ENCODE assay signal across 15 cellular contexts in genomic region chr5:98624145-98624880, GRCh38.
DNase-seq lines count a peak whose midpoint lies in the region; ATAC-seq and TF ChIP-seq lines count a peak whose summit lies in the region.
"Had no signal": no experiment of that assay in that cellular context is flagged by ENCODE, and none has a peak within 500 bp of the region (broad histone marks: within the 10 kb centered on the region; RNA-seq: fewer than 3 reads in every experiment).

No MANE protein-coding gene starts in this region.

- in situ Hi-C loops in IMR-90 (cut with MboI; ENCODE audit: low sequenced_read_pairs) = no loop called here

- no peaks in the 10 kb centered on the region for H3K79me1 ChIP-seq in IMR-90 (ENCODE audit: low read depth in 1 of 2, low read length in 2 of 2)

- H2BK120ac ChIP-seq in IMR-90 (ENCODE audit: low read depth, low read length) = no peak overlapping the region

- WGBS in IMR-90 (ENCODE audit: extremely low coverage in 2 of 2, insufficient read length in 1 of 2), 2 experiments = 86% methylated on average over 1 of the region's 3 CpGs; no CpG with 5 or more reads in 1 of the 2 experiments

- no peak overlapping the region for H2AK5ac ChIP-seq in IMR-90 (ENCODE audit: low read depth, low read length)

- POLR2A ChIA-PET in IMR-90 (lab: Charles Lee; ENCODE audit: unreplicated experiment) = no interaction called here
- POLR2A ChIA-PET in PC-9 (lab: Charles Lee; ENCODE audit: unreplicated experiment) = no interaction called here
- POLR2A ChIA-PET in activated CD8-positive, alpha-beta T cell treated with anti-CD3 and anti-CD28 coated beads, Interleukin-2, amount 10 ng/mL, durations not matched to agents 7 days and 5 days (lab: Charles Lee) = no interaction called here

- no peak overlapping the region; the same call in 1 of the 2 replicates for H3K18ac ChIP-seq in IMR-90 (ENCODE audit: low read depth, low read length)

- H3K4me2 ChIP-seq in IMR-90 (ENCODE audit: low read depth, low read length) (no peak overlapping the region), PC-9 (no peak overlapping the region)

- H4K20me1 ChIP-seq in IMR-90 (ENCODE audit: insufficient read depth, low read length) (no peaks in the 10 kb centered on the region), PC-9 (ENCODE audit: insufficient read depth) (no peaks in the 10 kb centered on the region)

- H3K27ac ChIP-seq in IMR-90 (ENCODE audit: insufficient read depth, low read length) = no peak overlapping the region
- no peak overlapping the region for H3K27ac ChIP-seq in PC-9
- H3K27ac ChIP-seq: 22Rv1 had no signal

- dilution Hi-C loops in IMR-90 (cut with HindIII; ENCODE audit: low sequenced_read_pairs, unreplicated experiment) = no loop called here

- H3K4me3 ChIP-seq in IMR-90 (ENCODE audit: insufficient read depth, low read depth, low read length) = no peak overlapping the region
- no peak overlapping the region for H3K4me3 ChIP-seq in PC-9

- no peak overlapping the region for H2AK9ac ChIP-seq in IMR-90 (replicated peaks; ENCODE audit: low read depth, low read length, poor library complexity)

- H3K27ac Mint-ChIP-seq in activated CD8-positive, alpha-beta T cell treated with anti-CD3 and anti-CD28 coated beads, Interleukin-2, amount 10 ng/mL, durations not matched to agents 7 days and 5 days = no peak overlapping the region
- H3K27ac Mint-ChIP-seq: CD8-positive, alpha-beta T cell had no signal

- H3K36me3 Mint-ChIP-seq in activated CD8-positive, alpha-beta T cell treated with anti-CD3 and anti-CD28 coated beads, Interleukin-2, amount 10 ng/mL, durations not matched to agents 7 days and 5 days (ENCODE audit: low read depth) = no peaks in the 10 kb centered on the region
- H3K36me3 Mint-ChIP-seq: CD14-positive monocyte; CD8-positive, alpha-beta T cell had no signal

- no peaks in the 10 kb centered on the region for H3K9me3 ChIP-seq in IMR-90 (ENCODE audit: control insufficient read depth, insufficient read depth, low read length)
- no peaks in the 10 kb centered on the region for H3K9me3 ChIP-seq in PC-9 (ENCODE audit: insufficient read depth, low read depth)

- no peak for TF ChIP-seq RAD21 in IMR-90 (IDR thresholded peaks at IDR 0.05; ENCODE audit: low read length)

- no peaks in the 10 kb centered on the region for H3K9me2 ChIP-seq in PC-9 (ENCODE audit: insufficient read depth)

- no peak overlapping the region for H3K14ac ChIP-seq in IMR-90 (replicated peaks; ENCODE audit: low read depth, low read length)

- H2BK5ac ChIP-seq in IMR-90 (ENCODE audit: low read depth, low read length, poor library complexity, severe bottlenecking) = no peak overlapping the region

- no peaks in the 10 kb centered on the region for H3F3A ChIP-seq in PC-9 (ENCODE audit: insufficient read depth, low read depth)

- intact Hi-C loops in IMR-90 (cut with micrococcal nuclease) (no loop called here), PC-9 (cut with micrococcal nuclease; ENCODE audit: unreplicated experiment) (no loop called here)

- H3K4ac ChIP-seq in IMR-90 (ENCODE audit: low read depth, low read length) = no peak overlapping the region

- H3K4me1 Mint-ChIP-seq in activated CD8-positive, alpha-beta T cell treated with anti-CD3 and anti-CD28 coated beads, Interleukin-2, amount 10 ng/mL, durations not matched to agents 7 days and 5 days (ENCODE audit: low read depth) = no peaks in the 10 kb centered on the region
- H3K4me1 Mint-ChIP-seq: CD14-positive monocyte had no signal

- H3K56ac ChIP-seq in IMR-90 (ENCODE audit: extremely low read depth, insufficient read depth, low read length) = no peak overlapping the region

- H3K27me3 ChIP-seq in IMR-90 (ENCODE audit: control insufficient read depth, insufficient read depth, low read length) = no peaks in the 10 kb centered on the region
- no peaks in the 10 kb centered on the region for H3K27me3 ChIP-seq in PC-9 (ENCODE audit: insufficient read depth, low read depth)

- no peak overlapping the region for H3K23ac ChIP-seq in IMR-90 (ENCODE audit: low read depth, low read length)

- H3K4me3 Mint-ChIP-seq in activated CD8-positive, alpha-beta T cell treated with anti-CD3 and anti-CD28 coated beads, Interleukin-2, amount 10 ng/mL, durations not matched to agents 7 days and 5 days = no peak overlapping the region
- H3K4me3 Mint-ChIP-seq: CD14-positive monocyte; CD8-positive, alpha-beta T cell had no signal

- ATAC-seq in IMR-90 (ENCODE audit: low read depth) = peak; percentile 53; the same call in 1 of the 2 replicates
- no peak for ATAC-seq in activated CD8-positive, alpha-beta T cell treated with anti-CD3 and anti-CD28 coated beads, Interleukin-2, amount 10 ng/mL, durations not matched to agents 7 days and 5 days
- ATAC-seq: CD8-positive, alpha-beta T cell had no signal

- H2AFZ ChIP-seq in IMR-90 (replicated peaks; ENCODE audit: low read length, poor library complexity) (no peak overlapping the region), PC-9 (peak overlapping the region; percentile 35; the same call in 1 of the 2 replicates)

- H3K9me3 Mint-ChIP-seq in activated CD8-positive, alpha-beta T cell treated with anti-CD3 and anti-CD28 coated beads, Interleukin-2, amount 10 ng/mL, durations not matched to agents 7 days and 5 days (ENCODE audit: insufficient read depth) = no peaks in the 10 kb centered on the region

- H3K36me3 ChIP-seq in IMR-90 (ENCODE audit: control insufficient read depth, insufficient read depth, low read length) (no peaks in the 10 kb centered on the region), PC-9 (ENCODE audit: low read depth) (no peaks in the 10 kb centered on the region)

- H4K91ac ChIP-seq in IMR-90 (ENCODE audit: insufficient read depth, low read depth, low read length) = no peak overlapping the region

- no peak overlapping the region for H2BK20ac ChIP-seq in IMR-90 (ENCODE audit: low read depth, low read length)

- no peaks in the 10 kb centered on the region for H3K27me3 Mint-ChIP-seq in activated CD8-positive, alpha-beta T cell treated with anti-CD3 and anti-CD28 coated beads, Interleukin-2, amount 10 ng/mL, durations not matched to agents 7 days and 5 days (ENCODE audit: low read depth)

- no TSS peak for BruUV-seq in IMR-90 (replicated peaks; lab: Mats Ljungman, UMichigan)
- BruUV-seq in PC-9 (replicated peaks; lab: Mats Ljungman, UMichigan) = no TSS peak

- TF ChIP-seq CTCF in IMR-90 (conservative IDR thresholded peaks at IDR 0.05; ENCODE audit: low read depth, low read length) = no peak
- no peak for TF ChIP-seq CTCF in PC-9 (conservative IDR thresholded peaks at IDR 0.05)

- DNase-seq in EH (ENCODE audit: low read depth) (peak; percentile 28), IMR-90 (peak; percentile 23), PC-9 (no peak), iris pigment epithelial cell (ENCODE audit: low read depth) (peak; percentile 25), NCI-H146 (lab: John Stamatoyannopoulos, UW) (no peak)
- no peak for DNase-seq in activated CD8-positive, alpha-beta T cell treated with anti-CD3 and anti-CD28 coated beads, Interleukin-2, amount 10 ng/mL, durations not matched to agents 7 days and 5 days
- no peak for DNase-seq in stimulated activated CD4-positive, alpha-beta T cell treated with anti-CD3 and anti-CD28 coated beads, Interleukin-4, amount 100 ng/mL, for 1 hour
- DNase-seq in central memory CD4-positive, alpha-beta T cell = no peak
- DNase-seq: CD8-positive, alpha-beta T cell; COR-L47; DMS153; DMS79 treated with DMSO at 0.1 percent for 48 hours; H7 had no signal

- TF ChIP-seq POLR2A in IMR-90 (IDR thresholded peaks at IDR 0.05; ENCODE audit: low read depth, low read length) = no peak

- no peak overlapping the region for H3K9ac ChIP-seq in IMR-90 (ENCODE audit: low read depth, low read length)

- H2BK15ac ChIP-seq in IMR-90 (ENCODE audit: low read depth, low read length) = no peak overlapping the region

- no peaks in the 10 kb centered on the region for H3K79me2 ChIP-seq in PC-9 (ENCODE audit: low read depth)

- no peaks in the 10 kb centered on the region for H3K4me1 ChIP-seq in IMR-90 (ENCODE audit: control insufficient read depth, insufficient read depth, low read length)
- no peaks in the 10 kb centered on the region for H3K4me1 ChIP-seq in PC-9 (replicated peaks; ENCODE audit: insufficient read depth)

- no peak overlapping the region for H4K5ac ChIP-seq in IMR-90 (ENCODE audit: low read depth, low read length)

- CTCF ChIA-PET in IMR-90 (lab: Yijun Ruan, JAX) = no interaction called here
- CTCF ChIA-PET in PC-9 (lab: Charles Lee) = no interaction called here
- CTCF ChIA-PET in activated CD8-positive, alpha-beta T cell treated with anti-CD3 and anti-CD28 coated beads, Interleukin-2, amount 10 ng/mL, durations not matched to agents 7 days and 5 days (lab: Charles Lee) = no interaction called here

- H4K8ac ChIP-seq in IMR-90 (ENCODE audit: low read depth in 2 of 2, low read length in 2 of 2) = no peak overlapping the region

- no peaks in the 10 kb centered on the region for H3K9me1 ChIP-seq in IMR-90 (ENCODE audit: insufficient read depth, low read length)

TF ChIP-seq in IMR-90, 13 proteins besides CTCF, POLR2A, EP300 and RAD21 (continues in another document):
- no peak for TF ChIP-seq MAFK (IDR thresholded peaks at IDR 0.05; ENCODE audit: low read depth, low read length)
- no peak for TF ChIP-seq USF2 (IDR thresholded peaks at IDR 0.05; ENCODE audit: low read depth, low read length)
- TF ChIP-seq SMC3 (IDR thresholded peaks at IDR 0.05; ENCODE audit: low read depth, low read length) = no peak
- no peak for TF ChIP-seq MXI1 (IDR thresholded peaks at IDR 0.05; ENCODE audit: borderline replicate concordance, low read depth, low read length)
- no peak for TF ChIP-seq MAZ (IDR thresholded peaks at IDR 0.05; ENCODE audit: borderline replicate concordance, low read depth, low read length)
- TF ChIP-seq CEBPB (IDR thresholded peaks at IDR 0.05; ENCODE audit: low read depth, low read length) = no peak
- no peak for TF ChIP-seq FOS (IDR thresholded peaks at IDR 0.05; ENCODE audit: low read depth, low read length)
- TF ChIP-seq NFE2L2 (IDR thresholded peaks at IDR 0.05; ENCODE audit: low read depth, low read length) = no peak
- no peak for TF ChIP-seq RCOR1 (IDR thresholded peaks at IDR 0.05; ENCODE audit: insufficient replicate concordance, low read length)
- no peak for TF ChIP-seq RFX5 (IDR thresholded peaks at IDR 0.05; ENCODE audit: low read depth, low read length)
- no peak for TF ChIP-seq BHLHE40 (IDR thresholded peaks at IDR 0.05; ENCODE audit: low read depth, low read length)

Comparison
In these comparisons a context has a peak if more than half of its experiments do, and no peak if none do; other contexts are left out.
1. DNase-seq: peak in EH (single experiment), IMR-90 (single experiment) and iris pigment epithelial cell (single experiment); none in PC-9 (0 of 2), activated CD8-positive, alpha-beta T cell treated with anti-CD3 and anti-CD28 coated beads, Interleukin-2, amount 10 ng/mL, durations not matched to agents 7 days and 5 days (single experiment), stimulated activated CD4-positive, alpha-beta T cell treated with anti-CD3 and anti-CD28 coated beads, Interleukin-4, amount 100 ng/mL, for 1 hour (single experiment), central memory CD4-positive, alpha-beta T cell (single experiment) and NCI-H146 (single experiment).